Comparison of ENCODE assay signal across 11 cellular contexts in the genomic region with DNA sequence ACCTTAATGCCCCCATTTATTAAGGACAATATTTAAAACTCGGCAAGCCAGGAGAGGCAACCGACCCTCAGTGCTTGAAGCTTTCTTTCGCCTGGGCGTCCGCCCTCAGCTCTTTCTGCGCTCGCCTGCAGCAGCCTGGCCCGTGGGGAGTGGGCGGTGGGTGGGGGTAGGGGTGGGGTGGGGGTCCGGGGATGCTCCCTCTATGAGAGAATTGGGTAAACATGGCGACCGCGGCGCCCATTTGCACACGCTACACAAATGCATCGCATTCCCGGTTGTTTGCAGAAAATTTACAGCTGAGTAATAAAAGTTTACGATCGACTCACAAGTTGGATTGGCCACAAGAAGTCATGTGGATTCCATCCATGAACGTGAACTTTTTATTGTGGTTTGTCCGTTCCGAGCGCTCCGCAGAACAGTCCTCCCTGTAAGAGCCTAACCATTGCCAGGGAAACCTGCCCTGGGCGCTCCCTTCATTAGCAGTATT. TPM values are rescaled to one million over a fixed set of nuclear protein-coding genes. Genes with fewer than 3 reads are reported as not detected.
DNase-seq lines count a peak whose midpoint lies in the region; ATAC-seq and TF ChIP-seq lines count a peak whose summit lies in the region.
"Had no signal": no experiment of that assay in that cellular context is flagged by ENCODE, and none has a peak within 500 bp of the region (broad histone marks: within the 10 kb centered on the region; RNA-seq: fewer than 3 reads in every experiment).

No MANE protein-coding gene starts in this region.

- intact Hi-C loops in activated T-helper 2 cell treated with anti-CD3 and anti-CD28 coated beads, Interferon-gamma antibody, Interleukin-2, Interleukin-4, amounts not matched to agents 10 μg/mL and 5 μg/mL and 100 μg/mL, durations not matched to agents 14 hours and 24 hours and 36 hours (cut with micrococcal nuclease) = loop anchor here (10.0 kb wide), 2 partner anchors 358 to 1012 kb away; partner anchors contain the start of gene EIF4B

- peaks cover 6% of the 10 kb centered on the region for H3K4me1 ChIP-seq in SJCRH30

- peaks cover 99% of the 10 kb centered on the region for H3K27me3 Mint-ChIP-seq in WTC11 (ENCODE audit: low read depth)
- peaks cover 79% of the 10 kb centered on the region for H3K27me3 Mint-ChIP-seq in activated CD8-positive, alpha-beta T cell treated with anti-CD3 and anti-CD28 coated beads, Interleukin-2, amount 10 ng/mL, durations not matched to agents 7 days and 5 days (ENCODE audit: low read depth)
- H3K27me3 Mint-ChIP-seq in activated T-helper 2 cell treated with anti-CD3 and anti-CD28 coated beads, Interferon-gamma antibody, Interleukin-2, Interleukin-4, amounts not matched to agents 10 μg/mL and 5 μg/mL and 100 μg/mL, durations not matched to agents 14 hours and 24 hours and 36 hours (ENCODE audit: low read depth) = peaks cover 76% of the 10 kb centered on the region

- CTCF ChIA-PET in WTC11 (lab: Charles Lee) = interaction anchor here (0.7 to 2.6 kb wide), 12 partner anchors 9 to 1767 kb away, joined by 3 to 40 read pairs (median 6); partner anchors contain the start of genes HOXC10, HOXC8 and HOXC9
- CTCF ChIA-PET in activated CD8-positive, alpha-beta T cell treated with anti-CD3 and anti-CD28 coated beads, Interleukin-2, amount 10 ng/mL, durations not matched to agents 7 days and 5 days (lab: Charles Lee) = interaction anchor here (0.6 to 3.1 kb wide), 6 partner anchors 9 to 192 kb away, joined by 3 to 15 read pairs (median 4); partner anchors contain the start of gene HOXC5

- no peaks in the 10 kb centered on the region for H3K9me3 ChIP-seq in SJCRH30 (replicated peaks)

- no peaks in the 10 kb centered on the region for H3K36me3 ChIP-seq in SJCRH30

- POLR2A ChIA-PET in WTC11 (lab: Charles Lee) = no interaction called here
- POLR2A ChIA-PET in activated CD8-positive, alpha-beta T cell treated with anti-CD3 and anti-CD28 coated beads, Interleukin-2, amount 10 ng/mL, durations not matched to agents 7 days and 5 days (lab: Charles Lee) = interaction anchor here (0.7 kb wide), 1 partner anchor 18 kb away, joined by 6 read pairs; no protein-coding TSS in a partner anchor

- TF ChIP-seq CTCF in WTC11 (IDR thresholded peaks at IDR 0.05) = no peak

- no peak for ATAC-seq in WTC11
- no peak for ATAC-seq in activated CD8-positive, alpha-beta T cell treated with anti-CD3 and anti-CD28 coated beads, Interleukin-2, amount 10 ng/mL, durations not matched to agents 7 days and 5 days
- ATAC-seq in HG03095 (IDR thresholded peaks at IDR 0.05; ENCODE audit: unreplicated experiment) = no peak

- H3K4me3 ChIP-seq in SJCRH30 = peak overlapping the region; percentile 69

- peaks cover 25% of the 10 kb centered on the region for H3K4me1 Mint-ChIP-seq in WTC11
- H3K4me1 Mint-ChIP-seq in activated CD8-positive, alpha-beta T cell treated with anti-CD3 and anti-CD28 coated beads, Interleukin-2, amount 10 ng/mL, durations not matched to agents 7 days and 5 days (ENCODE audit: low read depth) = peaks cover 24% of the 10 kb centered on the region
- H3K4me1 Mint-ChIP-seq in activated T-helper 2 cell treated with anti-CD3 and anti-CD28 coated beads, Interferon-gamma antibody, Interleukin-2, Interleukin-4, amounts not matched to agents 10 μg/mL and 5 μg/mL and 100 μg/mL, durations not matched to agents 14 hours and 24 hours and 36 hours (ENCODE audit: low read depth) = peaks cover 16% of the 10 kb centered on the region

- H3K27ac ChIP-seq in SJCRH30 = peak overlapping the region; percentile 82; the same call in 1 of the 2 replicates

- no peaks in the 10 kb centered on the region; the same call in 1 of the 2 replicates for H3K36me3 Mint-ChIP-seq in WTC11
- H3K36me3 Mint-ChIP-seq in activated CD8-positive, alpha-beta T cell treated with anti-CD3 and anti-CD28 coated beads, Interleukin-2, amount 10 ng/mL, durations not matched to agents 7 days and 5 days (ENCODE audit: low read depth) = no peaks in the 10 kb centered on the region
- H3K36me3 Mint-ChIP-seq in activated T-helper 2 cell treated with anti-CD3 and anti-CD28 coated beads, Interferon-gamma antibody, Interleukin-2, Interleukin-4, amounts not matched to agents 10 μg/mL and 5 μg/mL and 100 μg/mL, durations not matched to agents 14 hours and 24 hours and 36 hours (ENCODE audit: low read depth) = peaks cover 5% of the 10 kb centered on the region
- H3K36me3 Mint-ChIP-seq: activated naive CD8-positive, alpha-beta T cell treated with anti-CD3 and anti-CD28 coated beads, Interleukin-2, amount 10 ng/mL, durations not matched to agents 7 days and 5 days had no signal

- no peak overlapping the region for H3K4me3 Mint-ChIP-seq in WTC11
- H3K4me3 Mint-ChIP-seq in activated CD8-positive, alpha-beta T cell treated with anti-CD3 and anti-CD28 coated beads, Interleukin-2, amount 10 ng/mL, durations not matched to agents 7 days and 5 days = no peak overlapping the region
- H3K4me3 Mint-ChIP-seq in activated T-helper 2 cell treated with anti-CD3 and anti-CD28 coated beads, Interferon-gamma antibody, Interleukin-2, Interleukin-4, amounts not matched to agents 10 μg/mL and 5 μg/mL and 100 μg/mL, durations not matched to agents 14 hours and 24 hours and 36 hours (ENCODE audit: low read depth) = no peak overlapping the region

- H3K27me3 ChIP-seq in SJCRH30 = no peaks in the 10 kb centered on the region; the same call in 1 of the 2 replicates

- no peak overlapping the region for H3K27ac Mint-ChIP-seq in WTC11
- no peak overlapping the region for H3K27ac Mint-ChIP-seq in activated CD8-positive, alpha-beta T cell treated with anti-CD3 and anti-CD28 coated beads, Interleukin-2, amount 10 ng/mL, durations not matched to agents 7 days and 5 days
- H3K27ac Mint-ChIP-seq in activated T-helper 2 cell treated with anti-CD3 and anti-CD28 coated beads, Interferon-gamma antibody, Interleukin-2, Interleukin-4, amounts not matched to agents 10 μg/mL and 5 μg/mL and 100 μg/mL, durations not matched to agents 14 hours and 24 hours and 36 hours = no peak overlapping the region

- peak; percentile 73 for DNase-seq in AG08395 (ENCODE audit: low spot score)
- peak; percentile 78 for DNase-seq in HT1080 (ENCODE audit: low read depth)
- peak; percentile 35 to 58 for DNase-seq in SJCRH30
- peak; percentile 90 for DNase-seq in kidney glomerular epithelial cell (lab: John Stamatoyannopoulos, UW)
- no peak for DNase-seq in WTC11 (ENCODE audit: low spot score)
- no peak for DNase-seq in activated CD8-positive, alpha-beta T cell treated with anti-CD3 and anti-CD28 coated beads, Interleukin-2, amount 10 ng/mL, durations not matched to agents 7 days and 5 days
- DNase-seq in activated T-helper 2 cell treated with anti-CD3 and anti-CD28 coated beads, Interferon-gamma antibody, Interleukin-2, Interleukin-4, amounts not matched to agents 10 μg/mL and 5 μg/mL and 100 μg/mL, durations not matched to agents 14 hours and 24 hours and 36 hours (ENCODE audit: low spot score) = no peak
- DNase-seq: activated naive CD8-positive, alpha-beta T cell treated with anti-CD3 and anti-CD28 coated beads, Interleukin-2, amount 10 ng/mL, durations not matched to agents 7 days and 5 days; GF-D8 had no signal

- H3K9me3 Mint-ChIP-seq in WTC11 = no peaks in the 10 kb centered on the region
- H3K9me3 Mint-ChIP-seq in activated CD8-positive, alpha-beta T cell treated with anti-CD3 and anti-CD28 coated beads, Interleukin-2, amount 10 ng/mL, durations not matched to agents 7 days and 5 days (ENCODE audit: insufficient read depth) = no peaks in the 10 kb centered on the region
- no peaks in the 10 kb centered on the region for H3K9me3 Mint-ChIP-seq in activated T-helper 2 cell treated with anti-CD3 and anti-CD28 coated beads, Interferon-gamma antibody, Interleukin-2, Interleukin-4, amounts not matched to agents 10 μg/mL and 5 μg/mL and 100 μg/mL, durations not matched to agents 14 hours and 24 hours and 36 hours
- H3K9me3 Mint-ChIP-seq: activated naive CD8-positive, alpha-beta T cell treated with anti-CD3 and anti-CD28 coated beads, Interleukin-2, amount 10 ng/mL, durations not matched to agents 7 days and 5 days had no signal

RNA-seq across cellular contexts. Expression of gene HOXC8, which starts 7.7 kb away (rescaled TPM):
- total RNA-seq in HT1080 (2014; rRNA removed; shearing (Covaris generic)) = 1.9 and 2.9 TPM in 2 replicates
- 5.6 and 6.3 TPM in 2 replicates for polyA plus RNA-seq in HT1080 (2015; cell fraction: cytosol; rRNA removed)
- polyA plus RNA-seq in HT1080 (2015; cell fraction: nucleus; rRNA removed) = 3.1 and 3.5 TPM in 2 replicates
- total RNA-seq in SJCRH30 (2014; rRNA removed; shearing (Covaris generic)) = 0.05 TPM in 1 of 2 replicates, not detected in the other
- not detected in 3 replicates for total RNA-seq in WTC11 (2021)
- not detected for total RNA-seq in activated CD8-positive, alpha-beta T cell treated with anti-CD3 and anti-CD28 coated beads, Interleukin-2, amount 10 ng/mL, durations not matched to agents 7 days and 5 days
- not detected in 2 replicates for total RNA-seq in activated T-helper 2 cell treated with anti-CD3 and anti-CD28 coated beads, Interferon-gamma antibody, Interleukin-2, Interleukin-4, amounts not matched to agents 10 μg/mL and 5 μg/mL and 100 μg/mL, durations not matched to agents 14 hours and 24 hours and 36 hours
- total RNA-seq: activated naive CD8-positive, alpha-beta T cell treated with anti-CD3 and anti-CD28 coated beads, Interleukin-2, amount 10 ng/mL, durations not matched to agents 7 days and 5 days; H7 had no signal

RNA-seq across cellular contexts. Expression of gene HOXC6, which starts 11.7 kb away (rescaled TPM):
- total RNA-seq in HT1080 (2014; rRNA removed; shearing (Covaris generic)) = 1.3 and 2.0 TPM in 2 replicates
- 5.8 and 6.7 TPM in 2 replicates for polyA plus RNA-seq in HT1080 (2015; cell fraction: cytosol; rRNA removed)
- polyA plus RNA-seq in HT1080 (2015; cell fraction: nucleus; rRNA removed) = 10.2 and 10.6 TPM in 2 replicates
- 1.3 and 2.2 TPM in 2 replicates for total RNA-seq in SJCRH30 (2014; rRNA removed; shearing (Covaris generic))
- not detected in 3 replicates for total RNA-seq in WTC11 (2021)
- total RNA-seq in activated CD8-positive, alpha-beta T cell treated with anti-CD3 and anti-CD28 coated beads, Interleukin-2, amount 10 ng/mL, durations not matched to agents 7 days and 5 days = not detected
- not detected in 2 replicates for total RNA-seq in activated T-helper 2 cell treated with anti-CD3 and anti-CD28 coated beads, Interferon-gamma antibody, Interleukin-2, Interleukin-4, amounts not matched to agents 10 μg/mL and 5 μg/mL and 100 μg/mL, durations not matched to agents 14 hours and 24 hours and 36 hours
- total RNA-seq: activated naive CD8-positive, alpha-beta T cell treated with anti-CD3 and anti-CD28 coated beads, Interleukin-2, amount 10 ng/mL, durations not matched to agents 7 days and 5 days; H7 had no signal

RNA-seq across cellular contexts. Expression of gene HOXC5, which starts 16.3 kb away (rescaled TPM):
- total RNA-seq in HT1080 (2014; rRNA removed; shearing (Covaris generic)) = 0.70 and 2.3 TPM in 2 replicates
- 2.2 and 2.9 TPM in 2 replicates for polyA plus RNA-seq in HT1080 (2015; cell fraction: cytosol; rRNA removed)
- polyA plus RNA-seq in HT1080 (2015; cell fraction: nucleus; rRNA removed) = 0.77 and 1.9 TPM in 2 replicates
- total RNA-seq in SJCRH30 (2014; rRNA removed; shearing (Covaris generic)) = not detected in 2 replicates
- not detected in 3 replicates for total RNA-seq in WTC11 (2021)
- not detected for total RNA-seq in activated CD8-positive, alpha-beta T cell treated with anti-CD3 and anti-CD28 coated beads, Interleukin-2, amount 10 ng/mL, durations not matched to agents 7 days and 5 days
- total RNA-seq in activated T-helper 2 cell treated with anti-CD3 and anti-CD28 coated beads, Interferon-gamma antibody, Interleukin-2, Interleukin-4, amounts not matched to agents 10 μg/mL and 5 μg/mL and 100 μg/mL, durations not matched to agents 14 hours and 24 hours and 36 hours = not detected in 2 replicates
- total RNA-seq: activated naive CD8-positive, alpha-beta T cell treated with anti-CD3 and anti-CD28 coated beads, Interleukin-2, amount 10 ng/mL, durations not matched to agents 7 days and 5 days; H7 had no signal

RNA-seq across cellular contexts. Expression of gene HOXC9, which starts 16.6 kb away (rescaled TPM):
- 9.7 and 12.2 TPM in 2 replicates for total RNA-seq in HT1080 (2014; rRNA removed; shearing (Covaris generic))
- polyA plus RNA-seq in HT1080 (2015; cell fraction: cytosol; rRNA removed) = 5.6 and 7.5 TPM in 2 replicates
- polyA plus RNA-seq in HT1080 (2015; cell fraction: nucleus; rRNA removed) = 6.2 and 6.7 TPM in 2 replicates
- total RNA-seq in SJCRH30 (2014; rRNA removed; shearing (Covaris generic)) = 5.6 and 7.1 TPM in 2 replicates
- not detected in 3 replicates for total RNA-seq in WTC11 (2021)
- not detected for total RNA-seq in activated CD8-positive, alpha-beta T cell treated with anti-CD3 and anti-CD28 coated beads, Interleukin-2, amount 10 ng/mL, durations not matched to agents 7 days and 5 days
- not detected in 2 replicates for total RNA-seq in activated T-helper 2 cell treated with anti-CD3 and anti-CD28 coated beads, Interferon-gamma antibody, Interleukin-2, Interleukin-4, amounts not matched to agents 10 μg/mL and 5 μg/mL and 100 μg/mL, durations not matched to agents 14 hours and 24 hours and 36 hours
- total RNA-seq: activated naive CD8-positive, alpha-beta T cell treated with anti-CD3 and anti-CD28 coated beads, Interleukin-2, amount 10 ng/mL, durations not matched to agents 7 days and 5 days; H7 had no signal

RNA-seq across cellular contexts. Expression of gene HOXC10, which starts 31.6 kb away (rescaled TPM):
- 2.7 and 3.8 TPM in 2 replicates for total RNA-seq in HT1080 (2014; rRNA removed; shearing (Covaris generic))
- 11.5 and 13.8 TPM in 2 replicates for polyA plus RNA-seq in HT1080 (2015; cell fraction: cytosol; rRNA removed)
- polyA plus RNA-seq in HT1080 (2015; cell fraction: nucleus; rRNA removed) = 2.5 and 5.9 TPM in 2 replicates
- 0.51 and 0.71 TPM in 2 replicates for total RNA-seq in SJCRH30 (2014; rRNA removed; shearing (Covaris generic))
- 0.09 TPM in 1 of 3 replicates, not detected in the others for total RNA-seq in WTC11 (2021)
- total RNA-seq in activated CD8-positive, alpha-beta T cell treated with anti-CD3 and anti-CD28 coated beads, Interleukin-2, amount 10 ng/mL, durations not matched to agents 7 days and 5 days = not detected
- total RNA-seq in activated T-helper 2 cell treated with anti-CD3 and anti-CD28 coated beads, Interferon-gamma antibody, Interleukin-2, Interleukin-4, amounts not matched to agents 10 μg/mL and 5 μg/mL and 100 μg/mL, durations not matched to agents 14 hours and 24 hours and 36 hours = not detected in 2 replicates
- total RNA-seq: activated naive CD8-positive, alpha-beta T cell treated with anti-CD3 and anti-CD28 coated beads, Interleukin-2, amount 10 ng/mL, durations not matched to agents 7 days and 5 days; H7 had no signal

Comparison
In these comparisons a context has a peak if more than half of its experiments do, and no peak if none do; other contexts are left out.
1. DNase-seq: peak in AG08395 (single experiment), HT1080 (single experiment), SJCRH30 (2 of 2) and kidney glomerular epithelial cell (single experiment); none in WTC11 (single experiment), activated CD8-positive, alpha-beta T cell treated with anti-CD3 and anti-CD28 coated beads, Interleukin-2, amount 10 ng/mL, durations not matched to agents 7 days and 5 days (single experiment) and activated T-helper 2 cell treated with anti-CD3 and anti-CD28 coated beads, Interferon-gamma antibody, Interleukin-2, Interleukin-4, amounts not matched to agents 10 μg/mL and 5 μg/mL and 100 μg/mL, durations not matched to agents 14 hours and 24 hours and 36 hours (single experiment).